Comparison of ENCODE assay signal across 18 cellular contexts in genomic region chr14:80465541-80466220, GRCh38.
DNase-seq lines count a peak whose midpoint lies in the region; ATAC-seq lines count a peak whose summit lies in the region.
"Had no signal": no experiment of that assay in that cellular context is flagged by ENCODE, and none has a peak within 500 bp of the region (broad histone marks: within the 10 kb centered on the region; RNA-seq: fewer than 3 reads in every experiment).

No MANE protein-coding gene starts in this region.

- intact Hi-C loops in aorta (cut with DNase I) = no loop called here

- no peak overlapping the region for H3K4me3 Mint-ChIP-seq in activated T-cell treated with anti-CD3 and anti-CD28 coated beads, Interleukin-2, amount 50 U/mL, for 24 hours
- H3K4me3 Mint-ChIP-seq: CD14-positive monocyte had no signal

- H3K36me3 ChIP-seq in SJCRH30 (no peaks in the 10 kb centered on the region), aorta (ENCODE audit: control insufficient read depth in 1 of 2, insufficient read depth in 2 of 2, low read length in 1 of 2) (no peaks in the 10 kb centered on the region)

- DNase-seq in DMS 273 (lab: John Stamatoyannopoulos, UW; ENCODE audit: unreplicated experiment) (peak; percentile 49), DMS 273 treated with DMSO at 0.1 percent for 48 hours (lab: John Stamatoyannopoulos, UW) (no peak), NCI-H2171 (lab: John Stamatoyannopoulos, UW) (peak; percentile 35), SJCRH30 (peak; percentile 91 to 96), myocyte (ENCODE audit: low read depth) (peak; percentile 39), aorta (no peak), AG20443 (ENCODE audit: low spot score) (no peak)
- DNase-seq in activated T-cell treated with anti-CD3 and anti-CD28 coated beads, Interleukin-2, amount 50 U/mL, for 24 hours = no peak
- DNase-seq: GF-D8, GM23248, HCEC 1CT, IMR-90, NCI-H1048, NCI-H187 treated with DMSO at 0.1 percent for 48 hours, PC-9 had no signal

- 88 to 89% methylated on average over 7 of the region's 7 CpGs for WGBS in aorta, 2 donors

- peaks cover 33% of the 10 kb centered on the region for H3K4me1 ChIP-seq in SJCRH30
- H3K4me1 ChIP-seq in aorta (ENCODE audit: control insufficient read depth in 1 of 2, insufficient read depth in 2 of 2, low read length in 2 of 2) = no peaks in the 10 kb centered on the region

- ATAC-seq in aorta (ENCODE audit: low FRiP score) = no peak

- H3K9me3 Mint-ChIP-seq in activated T-cell treated with anti-CD3 and anti-CD28 coated beads, Interleukin-2, amount 50 U/mL, for 24 hours = peaks cover 5% of the 10 kb centered on the region

- H3K4me3 ChIP-seq in SJCRH30 (peak overlapping the region; percentile 16), aorta (ENCODE audit: low read length in 2 of 2) (no peak overlapping the region)
- H3K4me3 ChIP-seq: GM23248, PC-9 had no signal

- no peaks in the 10 kb centered on the region for H3K27me3 ChIP-seq in SJCRH30
- H3K27me3 ChIP-seq in aorta (ENCODE audit: control insufficient read depth in 1 of 2, insufficient read depth in 2 of 2, low read length in 1 of 2) = no peaks in the 10 kb centered on the region

- H3K9me3 ChIP-seq in SJCRH30 (replicated peaks) (no peaks in the 10 kb centered on the region), aorta (ENCODE audit: control insufficient read depth, low read length) (no peaks in the 10 kb centered on the region)

- H3K27ac Mint-ChIP-seq in activated T-cell treated with anti-CD3 and anti-CD28 coated beads, Interleukin-2, amount 50 U/mL, for 24 hours = no peak overlapping the region
- H3K27ac Mint-ChIP-seq: CD14-positive monocyte had no signal

- peak overlapping the region; percentile 97 for H3K27ac ChIP-seq in SJCRH30
- H3K27ac ChIP-seq in aorta (ENCODE audit: low read depth in 1 of 2, low read length in 2 of 2) = no peak overlapping the region
- H3K27ac ChIP-seq: 22Rv1, GM23248, PC-9, RWPE1 had no signal

- no peaks in the 10 kb centered on the region for H3K27me3 Mint-ChIP-seq in activated T-cell treated with anti-CD3 and anti-CD28 coated beads, Interleukin-2, amount 50 U/mL, for 24 hours

- no peaks in the 10 kb centered on the region for H3K36me3 Mint-ChIP-seq in activated T-cell treated with anti-CD3 and anti-CD28 coated beads, Interleukin-2, amount 50 U/mL, for 24 hours (ENCODE audit: low read depth)
- H3K36me3 Mint-ChIP-seq: CD14-positive monocyte had no signal

- no peaks in the 10 kb centered on the region for H3K4me1 Mint-ChIP-seq in activated T-cell treated with anti-CD3 and anti-CD28 coated beads, Interleukin-2, amount 50 U/mL, for 24 hours (ENCODE audit: low read depth)
- H3K4me1 Mint-ChIP-seq: CD14-positive monocyte had no signal

Comparison
In these comparisons a context has a peak if more than half of its experiments do, and no peak if none do; other contexts are left out.
1. DNase-seq: peak in DMS 273 (single experiment), NCI-H2171 (single experiment), SJCRH30 (2 of 2) and myocyte (single experiment); none in DMS 273 treated with DMSO at 0.1 percent for 48 hours (single experiment), aorta (0 of 2), activated T-cell treated with anti-CD3 and anti-CD28 coated beads, Interleukin-2, amount 50 U/mL, for 24 hours (single experiment) and AG20443 (single experiment).